In the genomic region with DNA sequence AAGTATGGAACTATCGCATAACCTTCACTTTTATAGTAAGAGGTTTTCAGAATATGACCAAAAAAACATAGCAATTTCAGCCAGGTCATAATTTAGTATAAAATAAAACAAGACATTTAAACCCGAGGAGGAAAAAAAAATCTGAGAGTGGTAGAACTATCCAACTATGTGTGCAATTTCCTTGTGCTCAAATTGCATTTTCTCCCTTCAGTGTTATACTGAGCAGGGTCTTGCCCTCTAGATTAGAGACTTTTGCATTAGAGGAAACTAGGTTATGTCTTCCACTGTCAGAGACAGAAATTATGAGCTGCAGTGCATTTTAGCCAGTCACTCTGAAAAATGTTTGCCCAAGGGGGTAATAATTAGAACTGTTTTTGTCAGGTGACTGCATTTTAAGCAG, we compare ENCODE assay signal across 3 cellular contexts.
TF ChIP-seq lines count a peak whose summit lies in the region.

No MANE protein-coding gene starts in this region.

TF ChIP-seq in liver, 16 proteins besides CTCF, POLR2A, EP300 and RAD21:
- TF ChIP-seq NR2F2 (IDR thresholded peaks at IDR 0.05) (peak; percentile 36), RXRA (IDR thresholded peaks at IDR 0.05) (no peak)

TF ChIP-seq in HepG2, 621 proteins besides CTCF, POLR2A, EP300 and RAD21:
- TF ChIP-seq ZNF775 (CRISPR knock-in tag; IDR thresholded peaks at IDR 0.05; ENCODE audit: borderline replicate concordance) (no peak), STAG1 (CRISPR knock-in tag; IDR thresholded peaks at IDR 0.05) (no peak), TBX3 (IDR thresholded peaks at IDR 0.05; ENCODE audit: borderline replicate concordance) (no peak), XBP1 (CRISPR knock-in tag; IDR thresholded peaks at IDR 0.05) (no peak), NFIC (IDR thresholded peaks at IDR 0.05; ENCODE audit: low read length) (no peak), ZBTB7B (CRISPR knock-in tag; IDR thresholded peaks at IDR 0.05) (no peak), TRIM22 (IDR thresholded peaks at IDR 0.05) (no peak), HNRNPUL1 (IDR thresholded peaks at IDR 0.05; ENCODE audit: low read depth, low read length) (no peak), TRIM24 (CRISPR knock-in tag; IDR thresholded peaks at IDR 0.05) (no peak), TOPORS (CRISPR knock-in tag; IDR thresholded peaks at IDR 0.05) (no peak), NONO (IDR thresholded peaks at IDR 0.05) (no peak), NONO (CRISPR knock-in tag; conservative IDR thresholded peaks at IDR 0.05) (no peak), RFX1 (IDR thresholded peaks at IDR 0.05) (no peak), ZNF121 (CRISPR knock-in tag; IDR thresholded peaks at IDR 0.05) (no peak), MIXL1 (CRISPR knock-in tag; IDR thresholded peaks at IDR 0.05) (no peak)
- TF ChIP-seq, protein P1, sequence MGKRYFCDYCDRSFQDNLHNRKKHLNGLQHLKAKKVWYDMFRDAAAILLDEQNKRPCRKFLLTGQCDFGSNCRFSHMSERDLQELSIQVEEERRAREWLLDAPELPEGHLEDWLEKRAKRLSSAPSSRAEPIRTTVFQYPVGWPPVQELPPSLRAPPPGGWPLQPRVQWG (CRISPR knock-in tag; IDR thresholded peaks at IDR 0.05; ENCODE audit: borderline replicate concordance, low read depth) = no peak
TF ChIP-seq in HepG2: peak in this region for 0.

TF ChIP-seq in endothelial cell of umbilical vein, 7 proteins besides CTCF, POLR2A, EP300 and RAD21:
- TF ChIP-seq, protein P2, sequence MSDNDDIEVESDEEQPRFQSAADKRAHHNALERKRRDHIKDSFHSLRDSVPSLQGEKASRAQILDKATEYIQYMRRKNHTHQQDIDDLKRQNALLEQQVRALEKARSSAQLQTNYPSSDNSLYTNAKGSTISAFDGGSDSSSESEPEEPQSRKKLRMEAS (IDR thresholded peaks at IDR 0.05; ENCODE audit: insufficient read depth, insufficient read length) = no peak
- TF ChIP-seq MYC (IDR thresholded peaks at IDR 0.05; ENCODE audit: low read depth, low read length) (no peak), JUN (IDR thresholded peaks at IDR 0.05; ENCODE audit: borderline replicate concordance, insufficient read depth, insufficient read length, low read depth) (no peak)
TF ChIP-seq in endothelial cell of umbilical vein: peak in this region for 0.
